Comparison of ENCODE assay signal across 21 cellular contexts in genomic region chr12:121299662-121300061, GRCh38.
"Had no signal": no experiment of that assay in that cellular context is flagged by ENCODE, and none has a peak within 500 bp of the region (broad histone marks: within the 10 kb centered on the region; RNA-seq: fewer than 3 reads in every experiment).

No MANE protein-coding gene starts in this region.

- H3K27me3 Mint-ChIP-seq: activated CD4-positive, alpha-beta memory T cell treated with anti-CD3 and anti-CD28 coated beads for 36 hours; activated CD4-positive, alpha-beta T cell treated with anti-CD3 and anti-CD28 coated beads for 36 hours; activated CD8-positive, alpha-beta memory T cell treated with anti-CD3 and anti-CD28 coated beads, Interleukin-2, amount 10 ng/mL, durations not matched to agents 7 days and 5 days; memory B cell had no signal

- H3K36me3 Mint-ChIP-seq: activated CD4-positive, alpha-beta memory T cell treated with anti-CD3 and anti-CD28 coated beads for 36 hours; activated CD8-positive, alpha-beta memory T cell treated with anti-CD3 and anti-CD28 coated beads, Interleukin-2, amount 10 ng/mL, durations not matched to agents 7 days and 5 days; memory B cell; natural killer cell had no signal

- DNase-seq: activated CD4-positive, alpha-beta memory T cell treated with anti-CD3 and anti-CD28 coated beads for 36 hours; activated CD4-positive, alpha-beta T cell treated with anti-CD3 and anti-CD28 coated beads for 36 hours; activated CD8-positive, alpha-beta memory T cell treated with anti-CD3 and anti-CD28 coated beads, Interleukin-2, amount 10 ng/mL, durations not matched to agents 7 days and 5 days; activated effector memory CD4-positive, alpha-beta T cell treated with Interleukin-2 at 50 U/mL for 16 hours; activated T-cell treated with anti-CD3 and anti-CD28 coated beads, Interleukin-2, amount 50 U/mL, for 1 hour; kidney; left ventricle myocardium inferior; natural killer cell; nucleus accumbens; posterior cingulate gyrus; stimulated activated CD4-positive, alpha-beta T cell treated with anti-CD3 and anti-CD28 coated beads, Interleukin-15, amount 100 ng/mL, for 24 hours; stimulated activated CD4-positive, alpha-beta T cell treated with anti-CD3 and anti-CD28 coated beads, Interleukin-4, amount 100 ng/mL, for 24 hours; stimulated activated naive CD4-positive, alpha-beta T cell treated with Interleukin-2 at 50 U/mL for 16 hours; T-helper 9 cell; transverse colon had no signal

- H3K27ac Mint-ChIP-seq: activated CD4-positive, alpha-beta memory T cell treated with anti-CD3 and anti-CD28 coated beads for 36 hours; activated CD4-positive, alpha-beta T cell treated with anti-CD3 and anti-CD28 coated beads for 36 hours; activated CD8-positive, alpha-beta memory T cell treated with anti-CD3 and anti-CD28 coated beads, Interleukin-2, amount 10 ng/mL, durations not matched to agents 7 days and 5 days; activated naive CD4-positive, alpha-beta T cell treated with anti-CD3 and anti-CD28 coated beads, Interleukin-2, amount 50 U/mL, for 72 hours; memory B cell; natural killer cell had no signal

- H3K4me3 Mint-ChIP-seq: activated CD4-positive, alpha-beta memory T cell treated with anti-CD3 and anti-CD28 coated beads for 36 hours; activated CD4-positive, alpha-beta T cell treated with anti-CD3 and anti-CD28 coated beads for 36 hours; activated CD8-positive, alpha-beta memory T cell treated with anti-CD3 and anti-CD28 coated beads, Interleukin-2, amount 10 ng/mL, durations not matched to agents 7 days and 5 days; memory B cell had no signal

- H3K4me3 ChIP-seq: cardiac muscle cell, left ventricle myocardium inferior, skin epidermis, transverse colon, vagina had no signal

- H3K9me3 Mint-ChIP-seq: activated CD4-positive, alpha-beta memory T cell treated with anti-CD3 and anti-CD28 coated beads for 36 hours; activated naive CD4-positive, alpha-beta T cell treated with anti-CD3 and anti-CD28 coated beads, Interleukin-2, amount 50 U/mL, for 72 hours; memory B cell; natural killer cell had no signal

- H3K9me3 ChIP-seq: left ventricle myocardium inferior, transverse colon, vagina had no signal

- ATAC-seq: activated CD4-positive, alpha-beta T cell treated with anti-CD3 and anti-CD28 coated beads for 36 hours; activated CD8-positive, alpha-beta memory T cell treated with anti-CD3 and anti-CD28 coated beads, Interleukin-2, amount 10 ng/mL, durations not matched to agents 7 days and 5 days; activated naive CD4-positive, alpha-beta T cell treated with anti-CD3 and anti-CD28 coated beads, Interleukin-2, amount 50 U/mL, for 72 hours; natural killer cell; right cardiac atrium had no signal

- H3K36me3 ChIP-seq: cardiac muscle cell, left ventricle myocardium inferior, transverse colon, vagina had no signal

- H3K27ac ChIP-seq: cardiac muscle cell, left ventricle myocardium inferior, skin epidermis, vagina had no signal
